In genomic region chr4:70080205-70080604, GRCh38 we compare ENCODE assay signal across 32 cellular contexts. TPM values are rescaled to one million over a fixed set of nuclear protein-coding genes. Genes with fewer than 3 reads are reported as not detected.
"Had no signal": no experiment of that assay in that cellular context is flagged by ENCODE, and none has a peak within 500 bp of the region (broad histone marks: within the 10 kb centered on the region; RNA-seq: fewer than 3 reads in every experiment).

No MANE protein-coding gene starts in this region.

- ATAC-seq: stimulated activated effector memory CD8-positive, alpha-beta T cell treated with anti-CD3 and anti-CD28 coated beads, Interleukin-12 subunit alpha, Interleukin-12 subunit beta, amount 100 ng/mL, for 72 hours; stimulated activated memory B cell treated with anti-CD40 and anti-IgM and Interleukin-4, amounts not matched to agents 10 μg/mL and 1 μg/mL and 100 μg/mL, for 72 hours; stimulated activated naive B cell treated with anti-CD40 and anti-IgM and Interleukin-4, amounts not matched to agents 10 μg/mL and 1 μg/mL and 100 μg/mL, for 72 hours; stimulated activated naive CD8-positive, alpha-beta T cell treated with anti-CD3 and anti-CD28 coated beads, Interleukin-15, amount 100 ng/mL, for 72 hours; stimulated activated naive CD8-positive, alpha-beta T cell treated with anti-CD3 and anti-CD28 coated beads, Interleukin-15, Interleukin-2, amounts not matched to agents 100 U/mL and 50 U/mL, for 24 hours; upper lobe of right lung had no signal

- H3K4me3 Mint-ChIP-seq: stimulated activated effector memory CD8-positive, alpha-beta T cell treated with anti-CD3 and anti-CD28 coated beads, Interleukin-12 subunit alpha, Interleukin-12 subunit beta, amount 100 ng/mL, for 72 hours; stimulated activated memory B cell treated with anti-CD40 and anti-IgM and Interleukin-4, amounts not matched to agents 10 μg/mL and 1 μg/mL and 100 μg/mL, for 72 hours; stimulated activated naive B cell treated with anti-CD40 and anti-IgM and Interleukin-4, amounts not matched to agents 10 μg/mL and 1 μg/mL and 100 μg/mL, for 72 hours; stimulated activated naive CD8-positive, alpha-beta T cell treated with anti-CD3 and anti-CD28 coated beads, Interleukin-15, amount 100 ng/mL, for 72 hours; stimulated activated naive CD8-positive, alpha-beta T cell treated with anti-CD3 and anti-CD28 coated beads, Interleukin-15, Interleukin-2, amounts not matched to agents 100 ng/mL and 50 ng/mL, for 24 hours; type B pancreatic cell had no signal

- H3K36me3 ChIP-seq: stomach, suprapubic skin, thoracic aorta, thyroid gland, tibial artery, tibial nerve, transverse colon, upper lobe of left lung, upper lobe of right lung, uterus, vagina had no signal

- DNase-seq: stimulated activated CD4-positive, alpha-beta T cell treated with anti-CD3 and anti-CD28 coated beads, Interleukin-2, amount 100 ng/mL, for 48 hours; stimulated activated CD4-positive, alpha-beta T cell treated with anti-CD3 and anti-CD28 coated beads, Interleukin-4, amount 100 ng/mL, for 1 hour; stimulated activated CD4-positive, alpha-beta T cell treated with anti-CD3 and anti-CD28 coated beads, Interleukin-4, amount 100 ng/mL, for 24 hours; stimulated activated CD4-positive, alpha-beta T cell treated with anti-CD3 and anti-CD28 coated beads, Interleukin-4, amount 100 ng/mL, for 4 hours; stimulated activated CD8-positive, alpha-beta memory T cell treated with anti-CD3 and anti-CD28 coated beads, Interleukin-4, amount 100 ng/mL, for 48 hours; stimulated activated naive B cell treated with anti-CD40 and anti-IgM and Interleukin-4, amounts not matched to agents 10 μg/mL and 1 μg/mL and 100 μg/mL, for 72 hours; stimulated activated naive CD4-positive, alpha-beta T cell; stimulated activated naive CD4-positive, alpha-beta T cell treated with Interleukin-2 at 50 U/mL for 16 hours; stimulated activated naive CD8-positive, alpha-beta T cell treated with anti-CD3 and anti-CD28 coated beads, Interleukin-15, amount 100 ng/mL, for 72 hours; stimulated activated naive CD8-positive, alpha-beta T cell treated with anti-CD3 and anti-CD28 coated beads, Interleukin-15, Interleukin-2, amounts not matched to agents 100 U/mL and 50 U/mL, for 24 hours; stomach; substantia nigra; testis; thyroid gland; tibial artery; transverse colon; trophoblast cell; upper lobe of left lung; upper lobe of right lung; uterus had no signal

- H3K9me3 Mint-ChIP-seq: stimulated activated effector memory CD8-positive, alpha-beta T cell treated with anti-CD3 and anti-CD28 coated beads, Interleukin-12 subunit alpha, Interleukin-12 subunit beta, amount 100 ng/mL, for 72 hours; stimulated activated memory B cell treated with anti-CD40 and anti-IgM and Interleukin-4, amounts not matched to agents 10 μg/mL and 1 μg/mL and 100 μg/mL, for 72 hours; stimulated activated naive B cell treated with anti-CD40 and anti-IgM and Interleukin-4, amounts not matched to agents 10 μg/mL and 1 μg/mL and 100 μg/mL, for 72 hours; stimulated activated naive CD8-positive, alpha-beta T cell treated with anti-CD3 and anti-CD28 coated beads, Interleukin-15, amount 100 ng/mL, for 72 hours; stimulated activated naive CD8-positive, alpha-beta T cell treated with anti-CD3 and anti-CD28 coated beads, Interleukin-15, Interleukin-2, amounts not matched to agents 100 ng/mL and 50 ng/mL, for 24 hours; type B pancreatic cell had no signal

- H3K4me3 ChIP-seq: stomach, suprapubic skin, testis, thoracic aorta, thyroid gland, tibial artery, tibial nerve, transverse colon, upper lobe of left lung, upper lobe of right lung, uterus, vagina had no signal

- H3K9me3 ChIP-seq: suprapubic skin, testis, thoracic aorta, thyroid gland, tibial artery, tibial nerve, transverse colon, upper lobe of left lung, upper lobe of right lung, uterus, vagina had no signal

- H3K36me3 Mint-ChIP-seq: stimulated activated effector memory CD8-positive, alpha-beta T cell treated with anti-CD3 and anti-CD28 coated beads, Interleukin-12 subunit alpha, Interleukin-12 subunit beta, amount 100 ng/mL, for 72 hours; stimulated activated memory B cell treated with anti-CD40 and anti-IgM and Interleukin-4, amounts not matched to agents 10 μg/mL and 1 μg/mL and 100 μg/mL, for 72 hours; stimulated activated naive B cell treated with anti-CD40 and anti-IgM and Interleukin-4, amounts not matched to agents 10 μg/mL and 1 μg/mL and 100 μg/mL, for 72 hours; type B pancreatic cell had no signal

- H3K4me1 ChIP-seq: stomach, suprapubic skin, testis, thyroid gland, tibial artery, tibial nerve, transverse colon, upper lobe of left lung, upper lobe of right lung, uterus, vagina had no signal

- H3K4me1 Mint-ChIP-seq: stimulated activated effector memory CD8-positive, alpha-beta T cell treated with anti-CD3 and anti-CD28 coated beads, Interleukin-12 subunit alpha, Interleukin-12 subunit beta, amount 100 ng/mL, for 72 hours; stimulated activated memory B cell treated with anti-CD40 and anti-IgM and Interleukin-4, amounts not matched to agents 10 μg/mL and 1 μg/mL and 100 μg/mL, for 72 hours; stimulated activated naive B cell treated with anti-CD40 and anti-IgM and Interleukin-4, amounts not matched to agents 10 μg/mL and 1 μg/mL and 100 μg/mL, for 72 hours; stimulated activated naive CD8-positive, alpha-beta T cell treated with anti-CD3 and anti-CD28 coated beads, Interleukin-15, amount 100 ng/mL, for 72 hours had no signal

- FAIRE-seq: urothelium cell line had no signal

- H3K27me3 Mint-ChIP-seq: stimulated activated memory B cell treated with anti-CD40 and anti-IgM and Interleukin-4, amounts not matched to agents 10 μg/mL and 1 μg/mL and 100 μg/mL, for 72 hours; stimulated activated naive B cell treated with anti-CD40 and anti-IgM and Interleukin-4, amounts not matched to agents 10 μg/mL and 1 μg/mL and 100 μg/mL, for 72 hours; stimulated activated naive CD8-positive, alpha-beta T cell treated with anti-CD3 and anti-CD28 coated beads, Interleukin-15, amount 100 ng/mL, for 72 hours; stimulated activated naive CD8-positive, alpha-beta T cell treated with anti-CD3 and anti-CD28 coated beads, Interleukin-15, Interleukin-2, amounts not matched to agents 100 ng/mL and 50 ng/mL, for 24 hours; type B pancreatic cell had no signal

- H3K27ac ChIP-seq: stomach, suprapubic skin, testis, thoracic aorta, thyroid gland, tibial artery, tibial nerve, transverse colon, upper lobe of left lung, upper lobe of right lung, uterus, vagina had no signal

- H3K27me3 ChIP-seq: stomach, suprapubic skin, testis, thyroid gland, tibial artery, tibial nerve, transverse colon, upper lobe of left lung, upper lobe of right lung, uterus, vagina had no signal

- H3K27ac Mint-ChIP-seq: stimulated activated effector memory CD8-positive, alpha-beta T cell treated with anti-CD3 and anti-CD28 coated beads, Interleukin-12 subunit alpha, Interleukin-12 subunit beta, amount 100 ng/mL, for 72 hours; stimulated activated memory B cell treated with anti-CD40 and anti-IgM and Interleukin-4, amounts not matched to agents 10 μg/mL and 1 μg/mL and 100 μg/mL, for 72 hours; stimulated activated naive B cell treated with anti-CD40 and anti-IgM and Interleukin-4, amounts not matched to agents 10 μg/mL and 1 μg/mL and 100 μg/mL, for 72 hours; stimulated activated naive CD8-positive, alpha-beta T cell treated with anti-CD3 and anti-CD28 coated beads, Interleukin-15, amount 100 ng/mL, for 72 hours; stimulated activated naive CD8-positive, alpha-beta T cell treated with anti-CD3 and anti-CD28 coated beads, Interleukin-15, Interleukin-2, amounts not matched to agents 100 ng/mL and 50 ng/mL, for 24 hours; type B pancreatic cell had no signal

RNA-seq across cellular contexts. Expression of gene HTN1, which starts 30.0 kb away (rescaled TPM):
- total RNA-seq: stomach, subcutaneous adipose tissue, suprapubic skin, temporal lobe, testis, thoracic aorta, thyroid gland, tibial nerve, transverse colon, upper lobe of left lung, upper lobe of right lung, urinary bladder, uterus, vagina had no signal
- polyA plus RNA-seq: stomach, urinary bladder had no signal

RNA-seq across cellular contexts. Expression of gene HTN3, which starts 51.9 kb away (rescaled TPM):
- total RNA-seq: stomach, subcutaneous adipose tissue, suprapubic skin, temporal lobe, testis, thoracic aorta, thyroid gland, tibial nerve, transverse colon, upper lobe of left lung, upper lobe of right lung, urinary bladder, uterus, vagina had no signal
- polyA plus RNA-seq: stomach, urinary bladder had no signal
